In the genomic region with DNA sequence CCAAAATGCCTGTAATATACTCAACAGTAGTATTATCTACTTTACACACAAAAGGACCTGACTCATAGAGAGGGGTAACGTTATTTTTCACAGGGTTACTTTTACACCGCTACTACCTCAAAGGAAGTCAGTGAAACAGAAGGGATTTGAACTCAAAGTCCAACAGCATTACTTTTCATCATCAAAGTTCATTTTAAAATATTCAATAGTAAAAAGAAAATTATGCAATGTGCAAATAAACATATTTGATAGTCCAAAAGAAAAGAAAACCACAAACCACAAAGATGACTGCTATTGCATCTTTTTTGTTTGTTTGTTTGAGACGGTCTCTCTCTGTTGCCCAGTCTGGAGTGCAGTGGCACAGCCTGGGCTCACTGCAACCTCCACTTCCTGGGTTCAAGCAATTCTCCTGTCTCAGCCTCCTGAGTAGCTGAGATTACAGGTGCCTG, we compare ENCODE assay signal across 1 cellular context.
TF ChIP-seq lines count a peak whose summit lies in the region.

No MANE protein-coding gene starts in this region.

TF ChIP-seq in HepG2, 621 proteins besides CTCF, POLR2A, EP300 and RAD21 (continued from another document and continues in another):
- TF ChIP-seq KDM1A (CRISPR knock-in tag; IDR thresholded peaks at IDR 0.05) (peak; percentile 97), REXO4 (CRISPR knock-in tag; IDR thresholded peaks at IDR 0.05; ENCODE audit: borderline replicate concordance) (no peak), MIER3 (CRISPR knock-in tag; IDR thresholded peaks at IDR 0.05; ENCODE audit: borderline replicate concordance) (peak; percentile 17; the same call in 1 of the 2 replicates), ZNF460 (CRISPR knock-in tag; IDR thresholded peaks at IDR 0.05; ENCODE audit: borderline replicate concordance) (peak; percentile 26; the same call in 1 of the 2 replicates), FOSL2 (CRISPR knock-in tag; IDR thresholded peaks at IDR 0.05) (peak; percentile 74), FOXM1 (CRISPR knock-in tag; IDR thresholded peaks at IDR 0.05) (no peak), TCF7 (IDR thresholded peaks at IDR 0.05; ENCODE audit: low read depth) (peak; percentile 58), RARA (CRISPR knock-in tag; IDR thresholded peaks at IDR 0.05) (peak; percentile 23; the same call in 1 of the 2 replicates), ASH2L (IDR thresholded peaks at IDR 0.05; ENCODE audit: insufficient read length, low read depth, low read length) (peak; percentile 26), ETV5 (CRISPR knock-in tag; IDR thresholded peaks at IDR 0.05; ENCODE audit: borderline replicate concordance) (peak; percentile 37; the same call in 1 of the 2 replicates), SAP130 (CRISPR knock-in tag; IDR thresholded peaks at IDR 0.05; ENCODE audit: low read depth) (peak; percentile 49), SOX6 (IDR thresholded peaks at IDR 0.05) (no peak), SOX6 (CRISPR knock-in tag; IDR thresholded peaks at IDR 0.05) (peak; percentile 54; the same call in 1 of the 2 replicates), CREM (IDR thresholded peaks at IDR 0.05) (peak; percentile 40; the same call in 1 of the 2 replicates), CREM (CRISPR knock-in tag; IDR thresholded peaks at IDR 0.05) (no peak), POGZ (CRISPR knock-in tag; IDR thresholded peaks at IDR 0.05) (peak; percentile 40; the same call in 1 of the 2 replicates), MTF1 (CRISPR knock-in tag; IDR thresholded peaks at IDR 0.05) (no peak), ELF4 (CRISPR knock-in tag; IDR thresholded peaks at IDR 0.05; ENCODE audit: borderline replicate concordance) (no peak), ZNF713 (CRISPR knock-in tag; IDR thresholded peaks at IDR 0.05) (no peak), GATAD2A (CRISPR knock-in tag; IDR thresholded peaks at IDR 0.05) (peak; percentile 71), ZNF326 (CRISPR knock-in tag; IDR thresholded peaks at IDR 0.05; ENCODE audit: borderline replicate concordance) (no peak), ZNF546 (CRISPR knock-in tag; conservative IDR thresholded peaks at IDR 0.05) (no peak), BCL6 (CRISPR knock-in tag; IDR thresholded peaks at IDR 0.05) (peak; percentile 34; the same call in 1 of the 2 replicates), NRL (CRISPR knock-in tag; IDR thresholded peaks at IDR 0.05; ENCODE audit: borderline replicate concordance) (no peak), FIP1L1 (IDR thresholded peaks at IDR 0.05; ENCODE audit: borderline replicate concordance, insufficient read depth, low read depth, low read length) (no peak), POLR2AphosphoS2 (IDR thresholded peaks at IDR 0.05; ENCODE audit: low read depth, low read length) (no peak), HDAC2 (CRISPR knock-in tag; IDR thresholded peaks at IDR 0.05) (peak; percentile 29; the same call in 1 of the 2 replicates), CEBPB (IDR thresholded peaks at IDR 0.05; ENCODE audit: borderline replicate concordance, low read depth, low read length) (peak; percentile 68; the same call in 1 of the 2 replicates), GFI1 (CRISPR knock-in tag; IDR thresholded peaks at IDR 0.05; ENCODE audit: borderline replicate concordance) (peak; percentile 58; the same call in 1 of the 2 replicates), NCOR1 (IDR thresholded peaks at IDR 0.05; ENCODE audit: borderline replicate concordance, low read length) (peak; percentile 62; the same call in 1 of the 2 replicates), CREB1 (IDR thresholded peaks at IDR 0.05) (no peak), CREB1 (CRISPR knock-in tag; IDR thresholded peaks at IDR 0.05) (no peak), CBFB (CRISPR knock-in tag; IDR thresholded peaks at IDR 0.05) (peak; percentile 80), ZNF589 (CRISPR knock-in tag; conservative IDR thresholded peaks at IDR 0.05) (no peak), RAD51 (IDR thresholded peaks at IDR 0.05; ENCODE audit: borderline replicate concordance) (no peak), ZNF720 (CRISPR knock-in tag; IDR thresholded peaks at IDR 0.05) (no peak)
- TF ChIP-seq, protein P1, sequence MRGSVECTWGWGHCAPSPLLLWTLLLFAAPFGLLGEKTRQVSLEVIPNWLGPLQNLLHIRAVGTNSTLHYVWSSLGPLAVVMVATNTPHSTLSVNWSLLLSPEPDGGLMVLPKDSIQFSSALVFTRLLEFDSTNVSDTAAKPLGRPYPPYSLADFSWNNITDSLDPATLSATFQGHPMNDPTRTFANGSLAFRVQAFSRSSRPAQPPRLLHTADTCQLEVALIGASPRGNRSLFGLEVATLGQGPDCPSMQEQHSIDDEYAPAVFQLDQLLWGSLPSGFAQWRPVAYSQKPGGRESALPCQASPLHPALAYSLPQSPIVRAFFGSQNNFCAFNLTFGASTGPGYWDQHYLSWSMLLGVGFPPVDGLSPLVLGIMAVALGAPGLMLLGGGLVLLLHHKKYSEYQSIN (CRISPR knock-in tag; IDR thresholded peaks at IDR 0.05; ENCODE audit: borderline replicate concordance): no peak
- TF ChIP-seq, protein P2, sequence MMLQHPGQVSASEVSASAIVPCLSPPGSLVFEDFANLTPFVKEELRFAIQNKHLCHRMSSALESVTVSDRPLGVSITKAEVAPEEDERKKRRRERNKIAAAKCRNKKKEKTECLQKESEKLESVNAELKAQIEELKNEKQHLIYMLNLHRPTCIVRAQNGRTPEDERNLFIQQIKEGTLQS (CRISPR knock-in tag; IDR thresholded peaks at IDR 0.05): no peak
- TF ChIP-seq, protein P3, sequence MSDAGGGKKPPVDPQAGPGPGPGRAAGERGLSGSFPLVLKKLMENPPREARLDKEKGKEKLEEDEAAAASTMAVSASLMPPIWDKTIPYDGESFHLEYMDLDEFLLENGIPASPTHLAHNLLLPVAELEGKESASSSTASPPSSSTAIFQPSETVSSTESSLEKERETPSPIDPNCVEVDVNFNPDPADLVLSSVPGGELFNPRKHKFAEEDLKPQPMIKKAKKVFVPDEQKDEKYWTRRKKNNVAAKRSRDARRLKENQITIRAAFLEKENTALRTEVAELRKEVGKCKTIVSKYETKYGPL (CRISPR knock-in tag; IDR thresholded peaks at IDR 0.05): no peak
- TF ChIP-seq, protein P4, sequence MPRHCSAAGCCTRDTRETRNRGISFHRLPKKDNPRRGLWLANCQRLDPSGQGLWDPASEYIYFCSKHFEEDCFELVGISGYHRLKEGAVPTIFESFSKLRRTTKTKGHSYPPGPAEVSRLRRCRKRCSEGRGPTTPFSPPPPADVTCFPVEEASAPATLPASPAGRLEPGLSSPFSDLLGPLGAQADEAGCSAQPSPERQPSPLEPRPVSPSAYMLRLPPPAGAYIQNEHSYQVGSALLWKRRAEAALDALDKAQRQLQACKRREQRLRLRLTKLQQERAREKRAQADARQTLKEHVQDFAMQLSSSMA (CRISPR knock-in tag; IDR thresholded peaks at IDR 0.05): no peak
- TF ChIP-seq, protein P5, sequence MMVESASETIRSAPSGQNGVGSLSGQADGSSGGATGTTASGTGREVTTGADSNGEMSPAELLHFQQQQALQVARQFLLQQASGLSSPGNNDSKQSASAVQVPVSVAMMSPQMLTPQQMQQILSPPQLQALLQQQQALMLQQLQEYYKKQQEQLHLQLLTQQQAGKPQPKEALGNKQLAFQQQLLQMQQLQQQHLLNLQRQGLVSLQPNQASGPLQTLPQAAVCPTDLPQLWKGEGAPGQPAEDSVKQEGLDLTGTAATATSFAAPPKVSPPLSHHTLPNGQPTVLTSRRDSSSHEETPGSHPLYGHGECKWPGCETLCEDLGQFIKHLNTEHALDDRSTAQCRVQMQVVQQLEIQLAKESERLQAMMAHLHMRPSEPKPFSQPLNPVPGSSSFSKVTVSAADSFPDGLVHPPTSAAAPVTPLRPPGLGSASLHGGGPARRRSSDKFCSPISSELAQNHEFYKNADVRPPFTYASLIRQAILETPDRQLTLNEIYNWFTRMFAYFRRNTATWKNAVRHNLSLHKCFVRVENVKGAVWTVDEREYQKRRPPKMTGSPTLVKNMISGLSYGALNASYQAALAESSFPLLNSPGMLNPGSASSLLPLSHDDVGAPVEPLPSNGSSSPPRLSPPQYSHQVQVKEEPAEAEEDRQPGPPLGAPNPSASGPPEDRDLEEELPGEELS (CRISPR knock-in tag; IDR thresholded peaks at IDR 0.05): peak; percentile 38; the same call in 1 of the 2 replicates
- TF ChIP-seq, protein P6, sequence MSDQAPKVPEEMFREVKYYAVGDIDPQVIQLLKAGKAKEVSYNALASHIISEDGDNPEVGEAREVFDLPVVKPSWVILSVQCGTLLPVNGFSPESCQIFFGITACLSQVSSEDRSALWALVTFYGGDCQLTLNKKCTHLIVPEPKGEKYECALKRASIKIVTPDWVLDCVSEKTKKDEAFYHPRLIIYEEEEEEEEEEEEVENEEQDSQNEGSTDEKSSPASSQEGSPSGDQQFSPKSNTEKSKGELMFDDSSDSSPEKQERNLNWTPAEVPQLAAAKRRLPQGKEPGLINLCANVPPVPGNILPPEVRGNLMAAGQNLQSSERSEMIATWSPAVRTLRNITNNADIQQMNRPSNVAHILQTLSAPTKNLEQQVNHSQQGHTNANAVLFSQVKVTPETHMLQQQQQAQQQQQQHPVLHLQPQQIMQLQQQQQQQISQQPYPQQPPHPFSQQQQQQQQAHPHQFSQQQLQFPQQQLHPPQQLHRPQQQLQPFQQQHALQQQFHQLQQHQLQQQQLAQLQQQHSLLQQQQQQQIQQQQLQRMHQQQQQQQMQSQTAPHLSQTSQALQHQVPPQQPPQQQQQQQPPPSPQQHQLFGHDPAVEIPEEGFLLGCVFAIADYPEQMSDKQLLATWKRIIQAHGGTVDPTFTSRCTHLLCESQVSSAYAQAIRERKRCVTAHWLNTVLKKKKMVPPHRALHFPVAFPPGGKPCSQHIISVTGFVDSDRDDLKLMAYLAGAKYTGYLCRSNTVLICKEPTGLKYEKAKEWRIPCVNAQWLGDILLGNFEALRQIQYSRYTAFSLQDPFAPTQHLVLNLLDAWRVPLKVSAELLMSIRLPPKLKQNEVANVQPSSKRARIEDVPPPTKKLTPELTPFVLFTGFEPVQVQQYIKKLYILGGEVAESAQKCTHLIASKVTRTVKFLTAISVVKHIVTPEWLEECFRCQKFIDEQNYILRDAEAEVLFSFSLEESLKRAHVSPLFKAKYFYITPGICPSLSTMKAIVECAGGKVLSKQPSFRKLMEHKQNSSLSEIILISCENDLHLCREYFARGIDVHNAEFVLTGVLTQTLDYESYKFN (CRISPR knock-in tag; conservative IDR thresholded peaks at IDR 0.05): peak; percentile 48
- TF ChIP-seq, protein P7, sequence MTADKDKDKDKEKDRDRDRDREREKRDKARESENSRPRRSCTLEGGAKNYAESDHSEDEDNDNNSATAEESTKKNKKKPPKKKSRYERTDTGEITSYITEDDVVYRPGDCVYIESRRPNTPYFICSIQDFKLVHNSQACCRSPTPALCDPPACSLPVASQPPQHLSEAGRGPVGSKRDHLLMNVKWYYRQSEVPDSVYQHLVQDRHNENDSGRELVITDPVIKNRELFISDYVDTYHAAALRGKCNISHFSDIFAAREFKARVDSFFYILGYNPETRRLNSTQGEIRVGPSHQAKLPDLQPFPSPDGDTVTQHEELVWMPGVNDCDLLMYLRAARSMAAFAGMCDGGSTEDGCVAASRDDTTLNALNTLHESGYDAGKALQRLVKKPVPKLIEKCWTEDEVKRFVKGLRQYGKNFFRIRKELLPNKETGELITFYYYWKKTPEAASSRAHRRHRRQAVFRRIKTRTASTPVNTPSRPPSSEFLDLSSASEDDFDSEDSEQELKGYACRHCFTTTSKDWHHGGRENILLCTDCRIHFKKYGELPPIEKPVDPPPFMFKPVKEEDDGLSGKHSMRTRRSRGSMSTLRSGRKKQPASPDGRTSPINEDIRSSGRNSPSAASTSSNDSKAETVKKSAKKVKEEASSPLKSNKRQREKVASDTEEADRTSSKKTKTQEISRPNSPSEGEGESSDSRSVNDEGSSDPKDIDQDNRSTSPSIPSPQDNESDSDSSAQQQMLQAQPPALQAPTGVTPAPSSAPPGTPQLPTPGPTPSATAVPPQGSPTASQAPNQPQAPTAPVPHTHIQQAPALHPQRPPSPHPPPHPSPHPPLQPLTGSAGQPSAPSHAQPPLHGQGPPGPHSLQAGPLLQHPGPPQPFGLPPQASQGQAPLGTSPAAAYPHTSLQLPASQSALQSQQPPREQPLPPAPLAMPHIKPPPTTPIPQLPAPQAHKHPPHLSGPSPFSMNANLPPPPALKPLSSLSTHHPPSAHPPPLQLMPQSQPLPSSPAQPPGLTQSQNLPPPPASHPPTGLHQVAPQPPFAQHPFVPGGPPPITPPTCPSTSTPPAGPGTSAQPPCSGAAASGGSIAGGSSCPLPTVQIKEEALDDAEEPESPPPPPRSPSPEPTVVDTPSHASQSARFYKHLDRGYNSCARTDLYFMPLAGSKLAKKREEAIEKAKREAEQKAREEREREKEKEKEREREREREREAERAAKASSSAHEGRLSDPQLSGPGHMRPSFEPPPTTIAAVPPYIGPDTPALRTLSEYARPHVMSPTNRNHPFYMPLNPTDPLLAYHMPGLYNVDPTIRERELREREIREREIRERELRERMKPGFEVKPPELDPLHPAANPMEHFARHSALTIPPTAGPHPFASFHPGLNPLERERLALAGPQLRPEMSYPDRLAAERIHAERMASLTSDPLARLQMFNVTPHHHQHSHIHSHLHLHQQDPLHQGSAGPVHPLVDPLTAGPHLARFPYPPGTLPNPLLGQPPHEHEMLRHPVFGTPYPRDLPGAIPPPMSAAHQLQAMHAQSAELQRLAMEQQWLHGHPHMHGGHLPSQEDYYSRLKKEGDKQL (CRISPR knock-in tag; IDR thresholded peaks at IDR 0.05; ENCODE audit: low read depth): no peak
- TF ChIP-seq, protein P8, sequence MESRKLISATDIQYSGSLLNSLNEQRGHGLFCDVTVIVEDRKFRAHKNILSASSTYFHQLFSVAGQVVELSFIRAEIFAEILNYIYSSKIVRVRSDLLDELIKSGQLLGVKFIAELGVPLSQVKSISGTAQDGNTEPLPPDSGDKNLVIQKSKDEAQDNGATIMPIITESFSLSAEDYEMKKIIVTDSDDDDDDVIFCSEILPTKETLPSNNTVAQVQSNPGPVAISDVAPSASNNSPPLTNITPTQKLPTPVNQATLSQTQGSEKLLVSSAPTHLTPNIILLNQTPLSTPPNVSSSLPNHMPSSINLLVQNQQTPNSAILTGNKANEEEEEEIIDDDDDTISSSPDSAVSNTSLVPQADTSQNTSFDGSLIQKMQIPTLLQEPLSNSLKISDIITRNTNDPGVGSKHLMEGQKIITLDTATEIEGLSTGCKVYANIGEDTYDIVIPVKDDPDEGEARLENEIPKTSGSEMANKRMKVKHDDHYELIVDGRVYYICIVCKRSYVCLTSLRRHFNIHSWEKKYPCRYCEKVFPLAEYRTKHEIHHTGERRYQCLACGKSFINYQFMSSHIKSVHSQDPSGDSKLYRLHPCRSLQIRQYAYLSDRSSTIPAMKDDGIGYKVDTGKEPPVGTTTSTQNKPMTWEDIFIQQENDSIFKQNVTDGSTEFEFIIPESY (CRISPR knock-in tag; IDR thresholded peaks at IDR 0.05): 0 out of 2 replicates have a peak, but pooled peaks have one; percentile 12
- TF ChIP-seq, protein P9, sequence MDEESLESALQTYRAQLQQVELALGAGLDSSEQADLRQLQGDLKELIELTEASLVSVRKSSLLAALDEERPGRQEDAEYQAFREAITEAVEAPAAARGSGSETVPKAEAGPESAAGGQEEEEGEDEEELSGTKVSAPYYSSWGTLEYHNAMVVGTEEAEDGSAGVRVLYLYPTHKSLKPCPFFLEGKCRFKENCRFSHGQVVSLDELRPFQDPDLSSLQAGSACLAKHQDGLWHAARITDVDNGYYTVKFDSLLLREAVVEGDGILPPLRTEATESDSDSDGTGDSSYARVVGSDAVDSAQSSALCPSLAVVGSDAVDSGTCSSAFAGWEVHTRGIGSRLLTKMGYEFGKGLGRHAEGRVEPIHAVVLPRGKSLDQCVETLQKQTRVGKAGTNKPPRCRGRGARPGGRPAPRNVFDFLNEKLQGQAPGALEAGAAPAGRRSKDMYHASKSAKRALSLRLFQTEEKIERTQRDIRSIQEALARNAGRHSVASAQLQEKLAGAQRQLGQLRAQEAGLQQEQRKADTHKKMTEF (CRISPR knock-in tag; IDR thresholded peaks at IDR 0.05): 0 out of 2 replicates have a peak, but pooled peaks have one; percentile 37
